8 cellular contexts compared by ENCODE assay signal in genomic region chr9:127397722-127398647, GRCh38. TPM values are rescaled to one million over a fixed set of nuclear protein-coding genes. Genes with fewer than 3 reads are reported as not detected.
A peak's percentile ranks its signal among the peaks of the same experiment; 100 is the strongest.
DNase-seq lines count a peak whose midpoint lies in the region; ATAC-seq and TF ChIP-seq lines count a peak whose summit lies in the region.

No MANE protein-coding gene starts in this region.

- peak overlapping the region; percentile 93 for H3K4me2 ChIP-seq in PC-9
- H3K4me2 ChIP-seq in skeletal muscle satellite cell (ENCODE audit: low read length), result peak overlapping the region; percentile 87

- no peaks in the 10 kb centered on the region for H3K9me3 ChIP-seq in PC-9 (ENCODE audit: insufficient read depth, low read depth)
- H3K9me3 ChIP-seq in iPS-18c (ENCODE audit: control insufficient read depth, insufficient read depth, low read length), result no peaks in the 10 kb centered on the region
- no peaks in the 10 kb centered on the region for H3K9me3 ChIP-seq in skeletal muscle satellite cell (replicated peaks; ENCODE audit: low read length)

- ATAC-seq in GM19395 (IDR thresholded peaks at IDR 0.05; ENCODE audit: unreplicated experiment), result no peak

- in situ Hi-C loops in astrocyte of the cerebellum (cut with HindIII; ENCODE audit: low sequenced_read_pairs), result no loop called here

- H3K27ac ChIP-seq in PC-9, result no peak overlapping the region

- no peaks in the 10 kb centered on the region for H3K9me2 ChIP-seq in PC-9 (ENCODE audit: insufficient read depth)

- H3K36me3 ChIP-seq in PC-9 (ENCODE audit: low read depth) (no peaks in the 10 kb centered on the region), skeletal muscle satellite cell (ENCODE audit: insufficient read depth, low read length) (no peaks in the 10 kb centered on the region)

- H3K27me3 ChIP-seq in PC-9 (ENCODE audit: insufficient read depth, low read depth) (no peaks in the 10 kb centered on the region), skeletal muscle satellite cell (ENCODE audit: control insufficient read depth, insufficient read depth, low read length) (peaks cover 24% of the 10 kb centered on the region)

- POLR2A ChIA-PET in PC-9 (lab: Charles Lee; ENCODE audit: unreplicated experiment), result interaction anchor here (0.6 to 0.7 kb wide), 2 partner anchors 57 to 795 kb away, joined by 3 read pairs; no protein-coding TSS in a partner anchor

- peak overlapping the region; percentile 29 for H3K9ac ChIP-seq in skeletal muscle satellite cell (ENCODE audit: low read depth, low read length)

- intact Hi-C loops in PC-9 (cut with micrococcal nuclease; ENCODE audit: unreplicated experiment), result loop anchor here (1.0 to 10.0 kb wide), 4 partner anchors 173 to 457 kb away; no protein-coding TSS in a partner anchor

- DNase-seq in NCI-H748 (lab: John Stamatoyannopoulos, UW; ENCODE audit: unreplicated experiment), result peak; percentile 53
- no peak for DNase-seq in NCI-H748 treated with DMSO at 0.1 percent for 48 hours (lab: John Stamatoyannopoulos, UW)
- DNase-seq in PC-9, result peak in 1 of 2 experiments; percentile 54
- DNase-seq in astrocyte of the cerebellum (ENCODE audit: low read depth), result no peak
- no peak for DNase-seq in H4 (ENCODE audit: low spot score)

- BruUV-seq in PC-9 (replicated peaks; lab: Mats Ljungman, UMichigan), result no TSS peak

- CTCF ChIA-PET in PC-9 (lab: Charles Lee), result interaction anchor here (0.7 to 2.1 kb wide), 7 partner anchors 10 to 637 kb away, joined by 3 to 12 read pairs (median 6); partner anchors contain the start of gene RALGPS1

- TF ChIP-seq CTCF in PC-9 (conservative IDR thresholded peaks at IDR 0.05), result peak; percentile 61
- TF ChIP-seq CTCF in astrocyte of the cerebellum (IDR thresholded peaks at IDR 0.05; ENCODE audit: low read depth, low read length, missing control alignments), result peak; percentile 45

- 0 out of 2 replicates have a peak, but pooled peaks cover 6% of the 10 kb centered on the region for H3K79me2 ChIP-seq in PC-9 (ENCODE audit: low read depth)

- H3K4me3 ChIP-seq in PC-9 (peak overlapping the region; percentile 68), astrocyte of the cerebellum (ENCODE audit: low read depth, low read length) (peak overlapping the region; percentile 60), iPS-18c (ENCODE audit: insufficient read depth, low read depth, low read length) (peak overlapping the region; percentile 79), skeletal muscle satellite cell (ENCODE audit: low read length) (peak overlapping the region; percentile 71)

- H2AFZ ChIP-seq in PC-9, result peak overlapping the region; percentile 86

- H3F3A ChIP-seq in PC-9 (ENCODE audit: insufficient read depth, low read depth), result 0 out of 2 replicates have a peak, but pooled peaks cover 7% of the 10 kb centered on the region

- 0 out of 2 replicates have a peak, but pooled peaks cover 4% of the 10 kb centered on the region for H4K20me1 ChIP-seq in PC-9 (ENCODE audit: insufficient read depth)

- H3K4me1 ChIP-seq in PC-9 (replicated peaks; ENCODE audit: insufficient read depth) (no peaks in the 10 kb centered on the region; the same call in 1 of the 2 replicates), skeletal muscle satellite cell (ENCODE audit: control insufficient read depth, insufficient read depth, low read length) (peaks cover 10% of the 10 kb centered on the region)

RNA-seq across cellular contexts. Expression of gene SLC2A8, which starts 1.0 kb away (rescaled TPM):
- 19.1 and 24.6 TPM in 2 replicates for total RNA-seq in PC-9 (2021)
- total RNA-seq in skeletal muscle satellite cell (2012; rRNA removed), result 1.1 and 1.8 TPM in 2 replicates
- total RNA-seq in H4 (2014; rRNA removed; shearing (Covaris generic)), result 8.4 and 8.7 TPM in 2 replicates

RNA-seq across cellular contexts. Expression of gene ZNF79, which starts 26.2 kb away (rescaled TPM):
- 5.5 and 5.8 TPM in 2 replicates for total RNA-seq in PC-9 (2021)
- 5.9 and 6.3 TPM in 2 replicates for total RNA-seq in skeletal muscle satellite cell (2012; rRNA removed)
- total RNA-seq in H4 (2014; rRNA removed; shearing (Covaris generic)), result 6.1 and 7.0 TPM in 2 replicates

RNA-seq across cellular contexts. Expression of gene RPL12, which starts 53.2 kb away (rescaled TPM):
- 1,648 and 1,717 TPM in 2 replicates for total RNA-seq in PC-9 (2021)
- 1,517 and 2,392 TPM in 2 replicates for total RNA-seq in skeletal muscle satellite cell (2012; rRNA removed)
- total RNA-seq in H4 (2014; rRNA removed; shearing (Covaris generic)), result 2,219 and 2,463 TPM in 2 replicates

RNA-seq across cellular contexts. Expression of gene LRSAM1, which starts 53.3 kb away (rescaled TPM):
- total RNA-seq in PC-9 (2021), result 44.0 and 63.9 TPM in 2 replicates
- 9.9 and 14.4 TPM in 2 replicates for total RNA-seq in skeletal muscle satellite cell (2012; rRNA removed)
- total RNA-seq in H4 (2014; rRNA removed; shearing (Covaris generic)), result 2.6 and 5.7 TPM in 2 replicates
